Comparison of ENCODE assay signal across 8 cellular contexts in genomic region chr21:29298348-29299045, GRCh38. TPM values are rescaled to one million over a fixed set of nuclear protein-coding genes. Genes with fewer than 3 reads are reported as not detected.
A peak's percentile ranks its signal among the peaks of the same experiment; 100 is the strongest.
DNase-seq lines count a peak whose midpoint lies in the region; ATAC-seq lines count a peak whose summit lies in the region.

Gene BACH1, plus strand, starts transcription at chr21:29298922. Its CDS starts 22,359 bp downstream, at chr21:29321281.

- H3K4me3 Mint-ChIP-seq in CD4-positive, CD25-positive, alpha-beta regulatory T cell = peak within 1 kb of the TSS; percentile 84 to 99 (median 93)
- H3K4me3 Mint-ChIP-seq in memory B cell = peak within 1 kb of the TSS; percentile 90

- H3K4me3 ChIP-seq in CD4-positive, CD25-positive, alpha-beta regulatory T cell (ENCODE audit: low read depth, low read length) = peak within 1 kb of the TSS; percentile 99

- ATAC-seq in CD4-positive, CD25-positive, alpha-beta regulatory T cell (ENCODE audit: low read depth in 2 of 2) = peak; percentile 63
- ATAC-seq in GM19463 (IDR thresholded peaks at IDR 0.05; ENCODE audit: unreplicated experiment) (peak; percentile 45), memory B cell (ENCODE audit: low read depth) (peak; percentile 52)

- H3K4me1 ChIP-seq in CD4-positive, CD25-positive, alpha-beta regulatory T cell (ENCODE audit: control insufficient read depth, insufficient read depth, low read length, poor library complexity, severe bottlenecking) = peaks cover 69% of the 10 kb centered on the region

- H3K9me3 ChIP-seq in CD4-positive, CD25-positive, alpha-beta regulatory T cell (ENCODE audit: control insufficient read depth in 2 of 2, low read length in 2 of 2) = no peaks in the 10 kb centered on the region

- peaks cover 0 to 12% (median 0%) of the 10 kb centered on the region in 7 donors for H3K9me3 Mint-ChIP-seq in CD4-positive, CD25-positive, alpha-beta regulatory T cell
- H3K9me3 Mint-ChIP-seq in memory B cell = no peaks in the 10 kb centered on the region

- no peaks in the 10 kb centered on the region for H3K36me3 ChIP-seq in CD4-positive, CD25-positive, alpha-beta regulatory T cell (ENCODE audit: control insufficient read depth, insufficient read depth, low read length)

- H3K27ac ChIP-seq in CD4-positive, CD25-positive, alpha-beta regulatory T cell (ENCODE audit: insufficient read depth, low read length, poor library complexity, severe bottlenecking) = peak within 1 kb of the TSS; percentile 87

- H3K27ac Mint-ChIP-seq in CD4-positive, CD25-positive, alpha-beta regulatory T cell = peak within 1 kb of the TSS; percentile 91 to 97 (median 92)
- H3K27ac Mint-ChIP-seq in memory B cell = peak within 1 kb of the TSS; percentile 98

- no peaks in the 10 kb centered on the region for H3K36me3 Mint-ChIP-seq in CD4-positive, CD25-positive, alpha-beta regulatory T cell
- no peaks in the 10 kb centered on the region for H3K36me3 Mint-ChIP-seq in memory B cell

- no peaks in the 10 kb centered on the region for H3K27me3 Mint-ChIP-seq in CD4-positive, CD25-positive, alpha-beta regulatory T cell
- no peaks in the 10 kb centered on the region for H3K27me3 Mint-ChIP-seq in memory B cell

- peaks cover 24 to 83% (median 67%) of the 10 kb centered on the region in 4 donors for H3K4me1 Mint-ChIP-seq in CD4-positive, CD25-positive, alpha-beta regulatory T cell
- H3K4me1 Mint-ChIP-seq in memory B cell = peaks cover 49% of the 10 kb centered on the region

- no peaks in the 10 kb centered on the region for H3K27me3 ChIP-seq in CD4-positive, CD25-positive, alpha-beta regulatory T cell (ENCODE audit: control insufficient read depth, insufficient read depth, low read length)

- peak; percentile 79 to 89 (median 81) for DNase-seq in CD4-positive, CD25-positive, alpha-beta regulatory T cell
- peak; percentile 87 for DNase-seq in HT1080 (ENCODE audit: low read depth)
- DNase-seq in NK-92 treated with Interleukin-12 subunit alpha and Interleukin-12 subunit beta, amount 100 ng/mL, for 24 hours (lab: John Stamatoyannopoulos, UW) = peak; percentile 89
- DNase-seq in activated CD8-positive, alpha-beta memory T cell treated with anti-CD3 and anti-CD28 coated beads for 24 hours = peak; percentile 92
- DNase-seq in effector CD8-positive, alpha-beta T cell (lab: John Stamatoyannopoulos, UW) = peak; percentile 73
- DNase-seq in memory B cell (ENCODE audit: low spot score in 2 of 2) = peak; percentile 80 to 87
- peak; percentile 73 for DNase-seq in stimulated activated CD8-positive, alpha-beta memory T cell treated with anti-CD3 and anti-CD28 coated beads, Interleukin-12 subunit alpha, Interleukin-12 subunit beta, amount 100 ng/mL, for 24 hours (ENCODE audit: extremely low read depth)

RNA-seq across cellular contexts. Expression of gene BACH1, which starts in this region (rescaled TPM):
- total RNA-seq in CD4-positive, CD25-positive, alpha-beta regulatory T cell = 108 TPM
- 10 to 100 TPM; 30.2 to 50.5 (median 40.7) TPM for polyA plus RNA-seq in CD4-positive, CD25-positive, alpha-beta regulatory T cell
- 25.2 and 31.7 TPM in 2 replicates for total RNA-seq in HT1080 (2014; rRNA removed; shearing (Covaris generic))
- 20.4 and 26.8 TPM in 2 replicates for polyA plus RNA-seq in HT1080 (2015; cell fraction: cytosol; rRNA removed)
- polyA plus RNA-seq in HT1080 (2015; cell fraction: nucleus; rRNA removed) = 32.1 and 33.5 TPM in 2 replicates

Comparison
In these comparisons a context has a peak if more than half of its experiments do, and no peak if none do; other contexts are left out.
1. Peak in every context shown above with its lines: DNase-seq, ATAC-seq, H3K4me3 ChIP-seq and H3K27ac ChIP-seq.